ENCODE assay signal across 9 cellular contexts in the genomic region with DNA sequence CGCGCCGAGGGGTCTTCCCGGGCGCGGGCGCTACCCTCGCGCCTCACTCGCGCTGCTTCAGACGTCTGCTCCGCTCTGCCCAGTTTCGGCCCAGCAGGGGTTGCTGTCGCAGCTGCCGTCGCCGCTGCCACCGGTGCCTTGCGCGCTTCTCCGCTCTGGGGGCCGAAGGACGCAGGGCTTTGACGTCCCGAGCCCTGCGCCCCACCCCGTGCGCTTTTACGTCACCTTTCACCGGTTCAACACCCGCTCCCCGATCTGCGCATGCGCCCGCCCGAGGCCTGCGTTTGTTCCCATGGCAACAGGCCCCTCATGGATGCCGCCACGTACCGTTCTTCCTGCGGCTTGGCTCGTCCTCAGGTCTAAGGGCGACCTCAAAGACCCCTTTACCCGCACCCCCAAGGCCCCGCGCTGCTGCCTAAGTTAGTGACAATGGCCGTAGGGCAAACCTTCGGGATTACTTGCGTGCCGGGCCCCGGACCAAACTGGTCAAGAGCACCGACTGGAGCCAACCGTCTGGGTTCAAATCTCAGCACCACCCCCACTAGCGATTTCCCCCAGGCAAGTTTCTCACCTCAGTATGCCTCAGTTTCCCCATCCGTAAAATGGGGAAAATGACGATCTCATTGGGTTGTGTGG. TPM values are rescaled to one million over a fixed set of nuclear protein-coding genes. Genes with fewer than 3 reads are reported as not detected.
DNase-seq lines count a peak whose midpoint lies in the region; ATAC-seq and TF ChIP-seq lines count a peak whose summit lies in the region.
"Had no signal": no experiment of that assay in that cellular context is flagged by ENCODE, and none has a peak within 500 bp of the region (broad histone marks: within the 10 kb centered on the region; RNA-seq: fewer than 3 reads in every experiment).

No MANE protein-coding gene starts in this region.

- H3K4me1 Mint-ChIP-seq in CD14-positive monocyte, result peaks cover 24% of the 10 kb centered on the region

- H3K4me3 ChIP-seq in dorsolateral prefrontal cortex (peak overlapping the region; percentile 60 to 99 (median 90)), lower leg skin (ENCODE audit: low read depth, poor library complexity, severe bottlenecking) (peak overlapping the region; percentile 58)

- no peak for TF ChIP-seq CTCF in CD14-positive monocyte (IDR thresholded peaks at IDR 0.05)
- peak in 20 of 56 donors; percentile 4 to 44 (median 16) for TF ChIP-seq CTCF in dorsolateral prefrontal cortex (IDR thresholded peaks at IDR 0.05 in 54 of 56, conservative IDR thresholded peaks at IDR 0.05 in 2 of 56; ENCODE audit: low read depth in 1 of 56, partially characterized antibody in 56 of 56)
- no peak for TF ChIP-seq CTCF in lower leg skin (IDR thresholded peaks at IDR 0.05)

- peak overlapping the region; percentile 80 to 100 (median 99) for H3K27ac ChIP-seq in dorsolateral prefrontal cortex

- peak overlapping the region; percentile 78 to 84 for H3K4me3 Mint-ChIP-seq in CD14-positive monocyte

- DNase-seq in CD14-positive monocyte (ENCODE audit: low spot score) (peak; percentile 97), NCI-H748 treated with DMSO at 0.1 percent for 48 hours (lab: John Stamatoyannopoulos, UW) (peak; percentile 96), dorsolateral prefrontal cortex (peak; percentile 95 to 98 (median 97)), lower leg skin (ENCODE audit: low spot score in 2 of 2) (peak; percentile 96 to 99)
- peak; percentile 99 for DNase-seq in activated CD4-positive, alpha-beta T cell treated with anti-CD3 and anti-CD28 coated beads, Interleukin-2, amount 50 U/mL, for 48 hours
- peak; percentile 97 to 100 for DNase-seq in stimulated activated CD4-positive, alpha-beta T cell treated with anti-CD3 and anti-CD28 coated beads, Interleukin-4, amount 100 ng/mL, for 4 hours

- no peaks in the 10 kb centered on the region for H3K9me3 Mint-ChIP-seq in CD14-positive monocyte

- TF ChIP-seq POLR2A in lower leg skin (IDR thresholded peaks at IDR 0.05), result peak in 1 of 2 donors; percentile 22

- H3K27me3 ChIP-seq in dorsolateral prefrontal cortex, result peaks cover 0 to 6% (median 0%) of the 10 kb centered on the region in 45 donors

- intact Hi-C loops in CD14-positive monocyte (cut with micrococcal nuclease), result loop anchor here (5.0 to 10.0 kb wide), 3 partner anchors 81 to 234 kb away; a partner anchor contains a TSS
- intact Hi-C loops in dorsolateral prefrontal cortex (cut with DNase I), result loop anchor here (1.0 to 10.0 kb wide), 7 partner anchors 25 to 156 kb away; a partner anchor contains a TSS
- intact Hi-C loops in lower leg skin (cut with DNase I; ENCODE audit: low total_unique reads), result loop anchor here (10.0 kb wide), 1 partner anchor 114 kb away; a partner anchor contains a TSS

- 1 to 2% methylated on average over 40 to 45 of the region's 57 CpGs for WGBS in lower leg skin, 2 donors

- peaks cover 5 to 21% (median 11%) of the 10 kb centered on the region in 3 donors for H3K27me3 Mint-ChIP-seq in CD14-positive monocyte (ENCODE audit: low read depth in 3 of 3)

- H3K36me3 Mint-ChIP-seq in CD14-positive monocyte, result peaks cover 4 to 14% of the 10 kb centered on the region in 2 donors

- ATAC-seq in GM19397 (IDR thresholded peaks at IDR 0.05; ENCODE audit: unreplicated experiment) (peak; percentile 41), HG03565 (IDR thresholded peaks at IDR 0.05; ENCODE audit: unreplicated experiment) (peak; percentile 26)

- peak overlapping the region; percentile 88 to 98 (median 94) for H3K27ac Mint-ChIP-seq in CD14-positive monocyte

RNA-seq across cellular contexts. Expression of a gene that starts 0.6 kb away (rescaled TPM):
- 10 to 100 TPM; 78.5 to 80.2 TPM for polyA plus RNA-seq in CD14-positive monocyte
- total RNA-seq in dorsolateral prefrontal cortex (10 to 100 TPM; 16.6 to 82.7 (median 33.4) TPM), lower leg skin (10 to 100 TPM; 16.3 to 40.4 (median 27.8) TPM)

RNA-seq across cellular contexts. Expression of a gene that starts 3.4 kb away (rescaled TPM):
- 10 to 100 TPM; 11.7 to 22.2 TPM for polyA plus RNA-seq in CD14-positive monocyte
- 100 to 1,000 TPM in 19 of 120 experiments, 10 to 100 TPM in 101; 35.3 to 144 (median 86.1) TPM for total RNA-seq in dorsolateral prefrontal cortex
- total RNA-seq in lower leg skin, result 10 to 100 TPM in 3 of 4 donors, 1 to 10 TPM in 1; 7.3 to 19.9 (median 12.6) TPM

RNA-seq across cellular contexts. Expression of a gene that starts 14.6 kb away (rescaled TPM):
- not detected for polyA plus RNA-seq in CD14-positive monocyte
- not detected for total RNA-seq in dorsolateral prefrontal cortex
- total RNA-seq in lower leg skin, result not detected
- total RNA-seq: subcutaneous adipose tissue had no signal

RNA-seq across cellular contexts. Expression of a gene that starts 25.8 kb away (rescaled TPM):
- 10 to 100 TPM; 76.7 to 99.3 TPM for polyA plus RNA-seq in CD14-positive monocyte
- total RNA-seq in dorsolateral prefrontal cortex, result 10 to 100 TPM; 51.6 to 82.9 (median 65.8) TPM
- total RNA-seq in lower leg skin, result 10 to 100 TPM; 38.7 to 52.5 (median 47.7) TPM

RNA-seq across cellular contexts. Expression of a gene that starts 39.6 kb away (rescaled TPM):
- polyA plus RNA-seq in CD14-positive monocyte, result 100 to 1,000 TPM in 1 of 2 donors, 10 to 100 TPM in 1; 76.8 to 104 TPM
- total RNA-seq in dorsolateral prefrontal cortex (10 to 100 TPM; 21.2 to 62.4 (median 41.3) TPM), lower leg skin (100 to 1,000 TPM; 202 to 374 (median 252) TPM)

Comparison
In these comparisons a context has a peak if more than half of its experiments do, and no peak if none do; other contexts are left out.
1. Peak in every context shown above with its lines: DNase-seq, ATAC-seq, H3K4me3 ChIP-seq and H3K27ac ChIP-seq.